Comparison of ENCODE assay signal across 27 cellular contexts in the genomic region with DNA sequence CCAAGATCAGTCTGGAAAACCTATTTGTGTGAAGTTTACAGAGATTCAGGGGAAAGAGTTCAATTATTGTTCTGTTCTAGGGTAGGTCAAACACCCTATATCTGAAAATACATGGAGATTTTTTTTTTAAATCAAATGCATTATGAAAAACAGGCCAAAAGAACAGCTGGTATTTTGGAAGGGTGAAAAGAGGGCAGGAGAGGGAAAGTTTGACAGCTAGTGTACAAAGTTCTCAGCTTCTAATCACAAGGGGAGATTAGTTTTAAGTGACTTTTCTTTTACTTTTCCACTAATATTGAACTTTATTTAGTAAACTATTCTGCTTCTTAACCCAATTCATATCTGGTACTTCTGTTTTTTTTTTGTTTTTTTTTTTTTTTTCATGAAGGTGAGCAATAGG.
"Had no signal": no experiment of that assay in that cellular context is flagged by ENCODE, and none has a peak within 500 bp of the region (broad histone marks: within the 10 kb centered on the region; RNA-seq: fewer than 3 reads in every experiment).

No MANE protein-coding gene starts in this region.

- FAIRE-seq: small intestine had no signal

- H3K27me3 ChIP-seq: neural progenitor cell, ovary, right lobe of liver, sigmoid colon, spleen, suprapubic skin, testis, tibial artery, transverse colon, upper lobe of right lung had no signal

- H3K4me1 ChIP-seq: neural progenitor cell, prostate gland, right lobe of liver, sigmoid colon, spleen, suprapubic skin, testis, tibial artery, transverse colon, upper lobe of right lung, uterus had no signal

- H3K27ac ChIP-seq: neural progenitor cell, ovary, prostate gland, right lobe of liver, sigmoid colon, spleen, suprapubic skin, testis, tibial artery, transverse colon, upper lobe of right lung, uterus had no signal

- ATAC-seq: naive thymus-derived CD4-positive, alpha-beta T cell; natural killer cell; right cardiac atrium; right lobe of liver; stimulated activated memory B cell treated with anti-CD40 and anti-IgM and Interleukin-4, amounts not matched to agents 10 μg/mL and 1 μg/mL and 100 μg/mL, for 72 hours; stimulated activated naive CD8-positive, alpha-beta T cell treated with anti-CD3 and anti-CD28 coated beads, Interleukin-15, amount 100 ng/mL, for 72 hours; stimulated activated naive CD8-positive, alpha-beta T cell treated with anti-CD3 and anti-CD28 coated beads, Interleukin-15, Interleukin-2, amounts not matched to agents 100 U/mL and 50 U/mL, for 24 hours; upper lobe of right lung had no signal

- DNase-seq: naive thymus-derived CD4-positive, alpha-beta T cell; natural killer cell; occipital lobe; ovary; right cardiac atrium; right lobe of liver; sigmoid colon; small intestine; spleen; stimulated activated CD4-positive, alpha-beta T cell treated with anti-CD3 and anti-CD28 coated beads, Interleukin-12 subunit alpha, Interleukin-12 subunit beta, amount 100 ng/mL, for 4 hours; stimulated activated CD4-positive, alpha-beta T cell treated with anti-CD3 and anti-CD28 coated beads, Interleukin-1b, Interleukin-23, amount 100 ng/mL, for 48 hours; stimulated activated CD4-positive, alpha-beta T cell treated with anti-CD3 and anti-CD28 coated beads, Interleukin-4, amount 100 ng/mL, for 1 hour; stimulated activated CD4-positive, alpha-beta T cell treated with anti-CD3 and anti-CD28 coated beads, Interleukin-4, amount 100 ng/mL, for 4 hours; stimulated activated CD8-positive, alpha-beta memory T cell treated with anti-CD3 and anti-CD28 coated beads, Interleukin-4, amount 100 ng/mL, for 48 hours; stimulated activated naive CD4-positive, alpha-beta T cell; stimulated activated naive CD8-positive, alpha-beta T cell treated with anti-CD3 and anti-CD28 coated beads, Interleukin-15, amount 100 ng/mL, for 72 hours; stimulated activated naive CD8-positive, alpha-beta T cell treated with anti-CD3 and anti-CD28 coated beads, Interleukin-15, Interleukin-2, amounts not matched to agents 100 U/mL and 50 U/mL, for 24 hours; substantia nigra; testis; tibial artery; transverse colon; upper lobe of right lung; uterus had no signal

- H3K36me3 ChIP-seq: neural progenitor cell, ovary, prostate gland, right lobe of liver, sigmoid colon, spleen, suprapubic skin, tibial artery, transverse colon, upper lobe of right lung, uterus had no signal

- H3K4me3 ChIP-seq: neural progenitor cell, ovary, prostate gland, right lobe of liver, sigmoid colon, spleen, suprapubic skin, testis, tibial artery, transverse colon, upper lobe of right lung, uterus had no signal

- H3K9me3 ChIP-seq: ovary, prostate gland, right lobe of liver, testis, transverse colon, upper lobe of right lung, uterus had no signal
